13 cellular contexts compared by ENCODE assay signal in genomic region chr16:89473136-89473712, GRCh38. TPM values are rescaled to one million over a fixed set of nuclear protein-coding genes. Genes with fewer than 3 reads are reported as not detected.
DNase-seq lines count a peak whose midpoint lies in the region; ATAC-seq and TF ChIP-seq lines count a peak whose summit lies in the region.
"Had no signal": no experiment of that assay in that cellular context is flagged by ENCODE, and none has a peak within 500 bp of the region (broad histone marks: within the 10 kb centered on the region; RNA-seq: fewer than 3 reads in every experiment).

No MANE protein-coding gene starts in this region.

- H3K4me3 Mint-ChIP-seq in activated naive CD8-positive, alpha-beta T cell: peak overlapping the region; percentile 40
- no peak overlapping the region for H3K4me3 Mint-ChIP-seq in activated naive CD8-positive, alpha-beta T cell treated with anti-CD3 and anti-CD28 coated beads, Interleukin-2, amount 50 U/mL, for 24 hours
- H3K4me3 Mint-ChIP-seq in T-cell: peak overlapping the region in 2 of 3 donors; percentile 31 to 81
- peak overlapping the region; percentile 20 for H3K4me3 Mint-ChIP-seq in stimulated activated effector memory CD8-positive, alpha-beta T cell treated with anti-CD3 and anti-CD28 coated beads, Interleukin-12 subunit alpha, Interleukin-12 subunit beta, amount 100 ng/mL, for 72 hours

- POLR2A ChIA-PET in T-cell (lab: Charles Lee): interaction anchor here in 1 of 2 donors (0.6 kb wide), 1 partner anchor 16 kb away, joined by 4 read pairs; no protein-coding TSS in a partner anchor

- no peaks in the 10 kb centered on the region for H3K9me3 Mint-ChIP-seq in activated naive CD8-positive, alpha-beta T cell (ENCODE audit: low read depth)
- H3K9me3 Mint-ChIP-seq in activated naive CD8-positive, alpha-beta T cell treated with anti-CD3 and anti-CD28 coated beads, Interleukin-2, amount 50 U/mL, for 24 hours: no peaks in the 10 kb centered on the region
- no peaks in the 10 kb centered on the region for H3K9me3 Mint-ChIP-seq in T-cell
- no peaks in the 10 kb centered on the region for H3K9me3 Mint-ChIP-seq in stimulated activated effector memory CD8-positive, alpha-beta T cell treated with anti-CD3 and anti-CD28 coated beads, Interleukin-12 subunit alpha, Interleukin-12 subunit beta, amount 100 ng/mL, for 72 hours

- no peak for ATAC-seq in activated naive CD8-positive, alpha-beta T cell treated with anti-CD3 and anti-CD28 coated beads, Interleukin-2, amount 50 U/mL, for 24 hours
- ATAC-seq in T-cell (replicated peaks in 1 of 4) (no peak), foreskin keratinocyte (no peak), GM21786 (IDR thresholded peaks at IDR 0.05; ENCODE audit: unreplicated experiment) (no peak), HG03108 (IDR thresholded peaks at IDR 0.05; ENCODE audit: unreplicated experiment) (no peak)
- no peak for ATAC-seq in stimulated activated effector memory CD8-positive, alpha-beta T cell treated with anti-CD3 and anti-CD28 coated beads, Interleukin-12 subunit alpha, Interleukin-12 subunit beta, amount 100 ng/mL, for 72 hours

- H3K27ac ChIP-seq in foreskin keratinocyte: peak overlapping the region; percentile 92

- no peak for TF ChIP-seq CTCF in foreskin keratinocyte (conservative IDR thresholded peaks at IDR 0.05)

- CTCF ChIA-PET in T-cell (lab: Charles Lee): interaction anchor here (0.5 to 1.8 kb wide), 5 partner anchors 11 to 139 kb away, joined by 3 to 6 read pairs (median 3); no protein-coding TSS in a partner anchor

- DNase-seq in activated naive CD8-positive, alpha-beta T cell treated with anti-CD3 and anti-CD28 coated beads, Interleukin-2, amount 50 U/mL, for 24 hours: no peak
- no peak for DNase-seq in T-cell
- no peak for DNase-seq in foreskin keratinocyte
- DNase-seq in stimulated activated effector memory CD8-positive, alpha-beta T cell treated with anti-CD3 and anti-CD28 coated beads, Interleukin-12 subunit alpha, Interleukin-12 subunit beta, amount 100 ng/mL, for 72 hours (ENCODE audit: low spot score in 2 of 2): no peak
- no peak for DNase-seq in DMS 273 treated with DMSO at 0.1 percent for 48 hours (lab: John Stamatoyannopoulos, UW)
- DNase-seq: activated CD4-positive, alpha-beta T cell treated with anti-CD3 and anti-CD28 coated beads, Interleukin-2, amount 50 U/mL, for 48 hours; cortex of kidney; NCI-H1417 treated with DMSO at 0.1 percent for 48 hours; NCI-H510A; stimulated activated CD4-positive, alpha-beta T cell treated with anti-CD3 and anti-CD28 coated beads, Interleukin-2, amount 100 ng/mL, for 48 hours had no signal

- peaks cover 60% of the 10 kb centered on the region for H3K4me1 ChIP-seq in foreskin keratinocyte

- H3K27ac Mint-ChIP-seq in activated naive CD8-positive, alpha-beta T cell: peak overlapping the region; percentile 69
- no peak overlapping the region for H3K27ac Mint-ChIP-seq in activated naive CD8-positive, alpha-beta T cell treated with anti-CD3 and anti-CD28 coated beads, Interleukin-2, amount 50 U/mL, for 24 hours
- H3K27ac Mint-ChIP-seq in T-cell: peak overlapping the region; percentile 55 to 65
- peak overlapping the region; percentile 41 for H3K27ac Mint-ChIP-seq in stimulated activated effector memory CD8-positive, alpha-beta T cell treated with anti-CD3 and anti-CD28 coated beads, Interleukin-12 subunit alpha, Interleukin-12 subunit beta, amount 100 ng/mL, for 72 hours

- no peaks in the 10 kb centered on the region for H3K27me3 ChIP-seq in foreskin keratinocyte

- no peaks in the 10 kb centered on the region for H3K27me3 Mint-ChIP-seq in activated naive CD8-positive, alpha-beta T cell
- H3K27me3 Mint-ChIP-seq in activated naive CD8-positive, alpha-beta T cell treated with anti-CD3 and anti-CD28 coated beads, Interleukin-2, amount 50 U/mL, for 24 hours: no peaks in the 10 kb centered on the region
- H3K27me3 Mint-ChIP-seq in T-cell: no peaks in the 10 kb centered on the region

- peaks cover 86% of the 10 kb centered on the region for H3K4me1 Mint-ChIP-seq in activated naive CD8-positive, alpha-beta T cell (ENCODE audit: low read depth)
- peaks cover 84% of the 10 kb centered on the region for H3K4me1 Mint-ChIP-seq in activated naive CD8-positive, alpha-beta T cell treated with anti-CD3 and anti-CD28 coated beads, Interleukin-2, amount 50 U/mL, for 24 hours
- peaks cover 89 to 93% (median 89%) of the 10 kb centered on the region in 3 donors for H3K4me1 Mint-ChIP-seq in T-cell
- H3K4me1 Mint-ChIP-seq in stimulated activated effector memory CD8-positive, alpha-beta T cell treated with anti-CD3 and anti-CD28 coated beads, Interleukin-12 subunit alpha, Interleukin-12 subunit beta, amount 100 ng/mL, for 72 hours: peaks cover 71% of the 10 kb centered on the region

- H3K36me3 Mint-ChIP-seq in activated naive CD8-positive, alpha-beta T cell: peaks cover 2% of the 10 kb centered on the region
- H3K36me3 Mint-ChIP-seq in activated naive CD8-positive, alpha-beta T cell treated with anti-CD3 and anti-CD28 coated beads, Interleukin-2, amount 50 U/mL, for 24 hours (ENCODE audit: low read depth): peaks cover 18% of the 10 kb centered on the region
- H3K36me3 Mint-ChIP-seq in T-cell: peaks cover 12% of the 10 kb centered on the region
- peaks cover 21% of the 10 kb centered on the region for H3K36me3 Mint-ChIP-seq in stimulated activated effector memory CD8-positive, alpha-beta T cell treated with anti-CD3 and anti-CD28 coated beads, Interleukin-12 subunit alpha, Interleukin-12 subunit beta, amount 100 ng/mL, for 72 hours

RNA-seq across cellular contexts. Expression of gene ANKRD11, which starts 17.1 kb away (rescaled TPM):
- total RNA-seq in T-cell (100 to 1,000 TPM; 257 to 294 (median 271) TPM), foreskin keratinocyte (67.0 and 73.2 TPM in 2 replicates)
- polyA plus RNA-seq in foreskin keratinocyte: 45.8 and 54.3 TPM in 2 replicates

RNA-seq across cellular contexts. Expression of gene SPG7, which starts 35.0 kb away (rescaled TPM):
- 100 to 1,000 TPM; 161 to 203 (median 184) TPM for total RNA-seq in T-cell
- 66.2 and 70.7 TPM in 2 replicates for total RNA-seq in foreskin keratinocyte
- 52.7 and 53.6 TPM in 2 replicates for polyA plus RNA-seq in foreskin keratinocyte
